Comparison of ENCODE assay signal across 8 cellular contexts in genomic region chr7:8125680-8126444, GRCh38.
DNase-seq lines count a peak whose midpoint lies in the region; ATAC-seq and TF ChIP-seq lines count a peak whose summit lies in the region.

No MANE protein-coding gene starts in this region.

- no peaks in the 10 kb centered on the region for H3K79me1 ChIP-seq in IMR-90 (ENCODE audit: low read depth in 1 of 2, low read length in 2 of 2)

- H3K27me3 Mint-ChIP-seq in CD4-positive, CD25-positive, alpha-beta regulatory T cell: no peaks in the 10 kb centered on the region

- no peak for TF ChIP-seq POLR2A in IMR-90 (IDR thresholded peaks at IDR 0.05; ENCODE audit: low read depth, low read length)

- H3K27me3 ChIP-seq in CD4-positive, CD25-positive, alpha-beta regulatory T cell (ENCODE audit: control insufficient read depth, insufficient read depth, low read length): no peaks in the 10 kb centered on the region
- H3K27me3 ChIP-seq in IMR-90 (ENCODE audit: control insufficient read depth, insufficient read depth, low read length): peaks cover 2% of the 10 kb centered on the region
- no peaks in the 10 kb centered on the region for H3K27me3 ChIP-seq in left lung

- in situ Hi-C loops in IMR-90 (cut with MboI; ENCODE audit: low sequenced_read_pairs): no loop called here

- peak overlapping the region; percentile 45 for H3K4me3 ChIP-seq in CD4-positive, CD25-positive, alpha-beta regulatory T cell (ENCODE audit: low read depth, low read length)
- no peak overlapping the region for H3K4me3 ChIP-seq in IMR-90 (ENCODE audit: insufficient read depth, low read depth, low read length)
- H3K4me3 ChIP-seq in left lung: no peak overlapping the region

- no peak overlapping the region for H2AK9ac ChIP-seq in IMR-90 (replicated peaks; ENCODE audit: low read depth, low read length, poor library complexity)

- H3K56ac ChIP-seq in IMR-90 (ENCODE audit: extremely low read depth, insufficient read depth, low read length): no peak overlapping the region

- POLR2A ChIA-PET in IMR-90 (lab: Charles Lee; ENCODE audit: unreplicated experiment): no interaction called here

- no peaks in the 10 kb centered on the region for H3K9me3 ChIP-seq in CD4-positive, CD25-positive, alpha-beta regulatory T cell (ENCODE audit: control insufficient read depth in 2 of 2, low read length in 2 of 2)
- H3K9me3 ChIP-seq in IMR-90 (ENCODE audit: control insufficient read depth, insufficient read depth, low read length) (no peaks in the 10 kb centered on the region), left lung (no peaks in the 10 kb centered on the region)

- H3K9me1 ChIP-seq in IMR-90 (ENCODE audit: insufficient read depth, low read length): no peaks in the 10 kb centered on the region

- no TSS peak for BruUV-seq in IMR-90 (replicated peaks; lab: Mats Ljungman, UMichigan)

- peak overlapping the region; percentile 84 for H3K27ac ChIP-seq in CD4-positive, CD25-positive, alpha-beta regulatory T cell (ENCODE audit: insufficient read depth, low read length, poor library complexity, severe bottlenecking)
- H3K27ac ChIP-seq in IMR-90 (ENCODE audit: insufficient read depth, low read length): no peak overlapping the region
- peak overlapping the region in 1 of 2 donors; percentile 84 for H3K27ac ChIP-seq in left lung

- TF ChIP-seq RAD21 in IMR-90 (IDR thresholded peaks at IDR 0.05; ENCODE audit: low read length): no peak

- H2BK5ac ChIP-seq in IMR-90 (ENCODE audit: low read depth, low read length, poor library complexity, severe bottlenecking): no peak overlapping the region

- H2AFZ ChIP-seq in IMR-90 (replicated peaks; ENCODE audit: low read length, poor library complexity): peak overlapping the region; percentile 8

- peaks cover 5% of the 10 kb centered on the region for H3K36me3 ChIP-seq in CD4-positive, CD25-positive, alpha-beta regulatory T cell (ENCODE audit: control insufficient read depth, insufficient read depth, low read length)
- H3K36me3 ChIP-seq in IMR-90 (ENCODE audit: control insufficient read depth, insufficient read depth, low read length) (no peaks in the 10 kb centered on the region), left lung (peaks cover 0 to 15% of the 10 kb centered on the region in 2 donors)

- H4K5ac ChIP-seq in IMR-90 (ENCODE audit: low read depth, low read length): no peak overlapping the region

- peak overlapping the region; percentile 1 to 83 (median 74) for H3K4me3 Mint-ChIP-seq in CD4-positive, CD25-positive, alpha-beta regulatory T cell

- dilution Hi-C loops in IMR-90 (cut with HindIII; ENCODE audit: low sequenced_read_pairs, unreplicated experiment): no loop called here

- intact Hi-C loops in IMR-90 (cut with micrococcal nuclease): no loop called here
- intact Hi-C loops in left lung (cut with DNase I): no loop called here

- CTCF ChIA-PET in IMR-90 (lab: Yijun Ruan, JAX): no interaction called here

- no peak overlapping the region for H2AK5ac ChIP-seq in IMR-90 (ENCODE audit: low read depth, low read length)

- H3K9me3 Mint-ChIP-seq in CD4-positive, CD25-positive, alpha-beta regulatory T cell: no peaks in the 10 kb centered on the region

- H3K4me1 ChIP-seq in CD4-positive, CD25-positive, alpha-beta regulatory T cell (ENCODE audit: control insufficient read depth, insufficient read depth, low read length, poor library complexity, severe bottlenecking): peaks cover 62% of the 10 kb centered on the region
- no peaks in the 10 kb centered on the region for H3K4me1 ChIP-seq in IMR-90 (ENCODE audit: control insufficient read depth, insufficient read depth, low read length)
- peaks cover 0 to 15% of the 10 kb centered on the region in 2 donors for H3K4me1 ChIP-seq in left lung

- no peaks in the 10 kb centered on the region for H4K20me1 ChIP-seq in IMR-90 (ENCODE audit: insufficient read depth, low read length)

- ATAC-seq in CD4-positive, CD25-positive, alpha-beta regulatory T cell (ENCODE audit: low read depth in 2 of 2): peak; percentile 98
- peak; percentile 68 for ATAC-seq in GM21367 (IDR thresholded peaks at IDR 0.05; ENCODE audit: unreplicated experiment)
- ATAC-seq in IMR-90 (ENCODE audit: low read depth): no peak
- ATAC-seq in left lung: peak; percentile 79

- peaks cover 26% of the 10 kb centered on the region for H3K36me3 Mint-ChIP-seq in CD4-positive, CD25-positive, alpha-beta regulatory T cell

- peak overlapping the region; percentile 96 to 100 (median 98) for H3K27ac Mint-ChIP-seq in CD4-positive, CD25-positive, alpha-beta regulatory T cell

- no peak overlapping the region for H4K8ac ChIP-seq in IMR-90 (ENCODE audit: low read depth in 2 of 2, low read length in 2 of 2)

- WGBS in IMR-90 (ENCODE audit: extremely low coverage in 2 of 2, insufficient read length in 1 of 2), 2 experiments: no CpG with 5 or more reads among the region's 8 CpGs

- no peak overlapping the region for H3K4me2 ChIP-seq in IMR-90 (ENCODE audit: low read depth, low read length)

- no peak overlapping the region for H3K4ac ChIP-seq in IMR-90 (ENCODE audit: low read depth, low read length)

- H2BK120ac ChIP-seq in IMR-90 (ENCODE audit: low read depth, low read length): no peak overlapping the region

- no peak overlapping the region for H2BK20ac ChIP-seq in IMR-90 (ENCODE audit: low read depth, low read length)

- H3K23ac ChIP-seq in IMR-90 (ENCODE audit: low read depth, low read length): no peak overlapping the region

- no peak overlapping the region for H3K18ac ChIP-seq in IMR-90 (ENCODE audit: low read depth, low read length)

- H3K14ac ChIP-seq in IMR-90 (replicated peaks; ENCODE audit: low read depth, low read length): no peak overlapping the region

- peak; percentile 50 to 93 (median 78) for DNase-seq in CD4-positive, CD25-positive, alpha-beta regulatory T cell
- DNase-seq in IMR-90 (no peak), left lung (peak in 1 of 2 donors; percentile 49), DMS153 treated with DMSO at 0.1 percent for 48 hours (lab: John Stamatoyannopoulos, UW; ENCODE audit: unreplicated experiment) (no peak), HCEC 1CT (no peak)
- peak; percentile 49 to 55 for DNase-seq in activated CD8-positive, alpha-beta memory T cell treated with anti-CD3 and anti-CD28 coated beads for 1 hour (ENCODE audit: extremely low read depth in 1 of 2, low read depth in 1 of 2)
- DNase-seq in stimulated activated naive CD4-positive, alpha-beta T cell (lab: John Stamatoyannopoulos, UW): peak; percentile 40 to 79 (median 64)

- no peak overlapping the region for H4K91ac ChIP-seq in IMR-90 (ENCODE audit: insufficient read depth, low read depth, low read length)

- no peak overlapping the region for H3K9ac ChIP-seq in IMR-90 (ENCODE audit: low read depth, low read length)

- peaks cover 27 to 86% (median 67%) of the 10 kb centered on the region in 4 donors for H3K4me1 Mint-ChIP-seq in CD4-positive, CD25-positive, alpha-beta regulatory T cell

- TF ChIP-seq CTCF in IMR-90 (conservative IDR thresholded peaks at IDR 0.05; ENCODE audit: low read depth, low read length): no peak
- TF ChIP-seq CTCF in left lung (IDR thresholded peaks at IDR 0.05): no peak

- no peak overlapping the region for H2BK15ac ChIP-seq in IMR-90 (ENCODE audit: low read depth, low read length)

TF ChIP-seq in IMR-90, 13 proteins besides CTCF, POLR2A, EP300 and RAD21:
- TF ChIP-seq NFE2L2 (IDR thresholded peaks at IDR 0.05; ENCODE audit: low read depth, low read length) (no peak), MXI1 (IDR thresholded peaks at IDR 0.05; ENCODE audit: borderline replicate concordance, low read depth, low read length) (no peak), FOS (IDR thresholded peaks at IDR 0.05; ENCODE audit: low read depth, low read length) (no peak), SMC3 (IDR thresholded peaks at IDR 0.05; ENCODE audit: low read depth, low read length) (no peak), CHD1 (IDR thresholded peaks at IDR 0.05; ENCODE audit: low read depth, low read length) (no peak), USF2 (IDR thresholded peaks at IDR 0.05; ENCODE audit: low read depth, low read length) (no peak), CEBPB (IDR thresholded peaks at IDR 0.05; ENCODE audit: low read depth, low read length) (no peak), MAZ (IDR thresholded peaks at IDR 0.05; ENCODE audit: borderline replicate concordance, low read depth, low read length) (no peak), RCOR1 (IDR thresholded peaks at IDR 0.05; ENCODE audit: insufficient replicate concordance, low read length) (no peak), RFX5 (IDR thresholded peaks at IDR 0.05; ENCODE audit: low read depth, low read length) (no peak), BHLHE40 (IDR thresholded peaks at IDR 0.05; ENCODE audit: low read depth, low read length) (no peak), MAFK (IDR thresholded peaks at IDR 0.05; ENCODE audit: low read depth, low read length) (no peak)
- TF ChIP-seq, protein P1, sequence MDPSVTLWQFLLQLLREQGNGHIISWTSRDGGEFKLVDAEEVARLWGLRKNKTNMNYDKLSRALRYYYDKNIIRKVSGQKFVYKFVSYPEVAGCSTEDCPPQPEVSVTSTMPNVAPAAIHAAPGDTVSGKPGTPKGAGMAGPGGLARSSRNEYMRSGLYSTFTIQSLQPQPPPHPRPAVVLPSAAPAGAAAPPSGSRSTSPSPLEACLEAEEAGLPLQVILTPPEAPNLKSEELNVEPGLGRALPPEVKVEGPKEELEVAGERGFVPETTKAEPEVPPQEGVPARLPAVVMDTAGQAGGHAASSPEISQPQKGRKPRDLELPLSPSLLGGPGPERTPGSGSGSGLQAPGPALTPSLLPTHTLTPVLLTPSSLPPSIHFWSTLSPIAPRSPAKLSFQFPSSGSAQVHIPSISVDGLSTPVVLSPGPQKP (IDR thresholded peaks at IDR 0.05; ENCODE audit: borderline replicate concordance, low read depth, low read length): no peak

Comparison
In these comparisons a context has a peak if more than half of its experiments do, and no peak if none do; other contexts are left out.
1. DNase-seq: peak in CD4-positive, CD25-positive, alpha-beta regulatory T cell (3 of 3), activated CD8-positive, alpha-beta memory T cell treated with anti-CD3 and anti-CD28 coated beads for 1 hour (2 of 2) and stimulated activated naive CD4-positive, alpha-beta T cell (6 of 6); none in IMR-90 (single experiment), DMS153 treated with DMSO at 0.1 percent for 48 hours (single experiment) and HCEC 1CT (single experiment).